In genomic region chr15:29773816-29774215, GRCh38 we compare ENCODE assay signal across 13 cellular contexts. TPM values are rescaled to one million over a fixed set of nuclear protein-coding genes. Genes with fewer than 3 reads are reported as not detected.
DNase-seq lines count a peak whose midpoint lies in the region; ATAC-seq, FAIRE-seq and TF ChIP-seq lines count a peak whose summit lies in the region.
"Had no signal": no experiment of that assay in that cellular context is flagged by ENCODE, and none has a peak within 500 bp of the region (broad histone marks: within the 10 kb centered on the region; RNA-seq: fewer than 3 reads in every experiment).

No MANE protein-coding gene starts in this region.

- peak overlapping the region; percentile 21 for H3K27ac Mint-ChIP-seq in progenitor cell of endocrine pancreas

- DNase-seq in ELR (ENCODE audit: low read depth): peak; percentile 62
- peak; percentile 25 for DNase-seq in RCC 7860 (ENCODE audit: low spot score)
- DNase-seq in choroid plexus epithelial cell (ENCODE audit: low read depth): peak; percentile 48
- no peak for DNase-seq in progenitor cell of endocrine pancreas (ENCODE audit: low spot score, unreplicated experiment)
- no peak for DNase-seq in HuH-7 (ENCODE audit: low spot score)
- no peak for DNase-seq in activated CD8-positive, alpha-beta memory T cell treated with anti-CD3 and anti-CD28 coated beads for 24 hours
- DNase-seq in cortex of kidney (lab: John Stamatoyannopoulos, UW): no peak
- DNase-seq: Karpas-422, NCI-H1930, NCI-H510A had no signal

- TF ChIP-seq CTCF in choroid plexus epithelial cell (conservative IDR thresholded peaks at IDR 0.05; ENCODE audit: low read depth, low read length): no peak
- TF ChIP-seq CTCF in progenitor cell of endocrine pancreas (IDR thresholded peaks at IDR 0.05; ENCODE audit: unreplicated experiment): no peak

- H3K4me3 ChIP-seq in choroid plexus epithelial cell (ENCODE audit: low read depth, low read length): no peak overlapping the region
- H3K4me3 ChIP-seq: BLaER1 treated with 17β-estradiol and CSF1 and Interleukin-3, amounts not matched to agents 10 nM and 100 nM had no signal

- ATAC-seq in GM21360 (IDR thresholded peaks at IDR 0.05; ENCODE audit: unreplicated experiment): no peak

- no peaks in the 10 kb centered on the region for H3K9me3 Mint-ChIP-seq in progenitor cell of endocrine pancreas (ENCODE audit: low read depth)

- H3K36me3 Mint-ChIP-seq in progenitor cell of endocrine pancreas (ENCODE audit: insufficient read depth): peaks cover 7% of the 10 kb centered on the region

- H3K4me1 Mint-ChIP-seq in progenitor cell of endocrine pancreas (ENCODE audit: low read depth): peaks cover 30% of the 10 kb centered on the region

- FAIRE-seq in RCC 7860 (lab: Jason Lieb, UNC): peak; percentile 84
- FAIRE-seq: GM18507 had no signal

- H3K4me3 Mint-ChIP-seq in progenitor cell of endocrine pancreas (ENCODE audit: low read depth): no peak overlapping the region

- no peaks in the 10 kb centered on the region for H3K27me3 Mint-ChIP-seq in progenitor cell of endocrine pancreas

RNA-seq across cellular contexts. Expression of gene TJP1, which starts 48.5 kb away (rescaled TPM):
- 167 and 172 TPM in 2 replicates for total RNA-seq in progenitor cell of endocrine pancreas

Comparison
In these comparisons a context has a peak if more than half of its experiments do, and no peak if none do; other contexts are left out.
1. DNase-seq: peak in ELR (single experiment), RCC 7860 (single experiment) and choroid plexus epithelial cell (single experiment); none in progenitor cell of endocrine pancreas (single experiment), HuH-7 (single experiment), activated CD8-positive, alpha-beta memory T cell treated with anti-CD3 and anti-CD28 coated beads for 24 hours (single experiment) and cortex of kidney (single experiment).